ENCODE assay signal across 30 cellular contexts in genomic region chr12:7339675-7340074, GRCh38. TPM values are rescaled to one million over a fixed set of nuclear protein-coding genes. Genes with fewer than 3 reads are reported as not detected.
"Had no signal": no experiment of that assay in that cellular context is flagged by ENCODE, and none has a peak within 500 bp of the region (broad histone marks: within the 10 kb centered on the region; RNA-seq: fewer than 3 reads in every experiment).

No MANE protein-coding gene starts in this region.

- H3K4me3 Mint-ChIP-seq: activated naive CD4-positive, alpha-beta T cell treated with anti-CD3 and anti-CD28 coated beads, Interleukin-2, amount 10 ng/mL, durations not matched to agents 7 days and 5 days; activated naive CD8-positive, alpha-beta T cell treated with anti-CD3 and anti-CD28 coated beads, Interleukin-2, amount 50 U/mL, for 24 hours; activated T-cell treated with anti-CD3 and anti-CD28 coated beads, Interleukin-2, amount 50 U/mL, for 24 hours; brain; IgD-negative memory B cell had no signal

- H3K27me3 ChIP-seq: MG63, Peyer's patch, SJSA1 had no signal

- H3K27me3 Mint-ChIP-seq: activated naive CD4-positive, alpha-beta T cell treated with anti-CD3 and anti-CD28 coated beads, Interleukin-2, amount 10 ng/mL, durations not matched to agents 7 days and 5 days; activated T-cell treated with anti-CD3 and anti-CD28 coated beads, Interleukin-2, amount 50 U/mL, for 24 hours had no signal

- H3K36me3 ChIP-seq: MG63, Peyer's patch, SJSA1 had no signal

- H3K4me1 ChIP-seq: Peyer's patch, SJSA1 had no signal

- H3K27ac Mint-ChIP-seq: activated naive CD4-positive, alpha-beta T cell treated with anti-CD3 and anti-CD28 coated beads, Interleukin-2, amount 10 ng/mL, durations not matched to agents 7 days and 5 days; activated naive CD8-positive, alpha-beta T cell treated with anti-CD3 and anti-CD28 coated beads, Interleukin-2, amount 50 U/mL, for 24 hours; activated T-cell treated with anti-CD3 and anti-CD28 coated beads, Interleukin-2, amount 50 U/mL, for 24 hours; brain; IgD-negative memory B cell had no signal

- DNase-seq: activated CD4-positive, alpha-beta T cell treated with anti-CD3 and anti-CD28 coated beads for 48 hours; activated CD4-positive, alpha-beta T cell treated with anti-CD3 and anti-CD28 coated beads, Interleukin-2, amount 50 U/mL, for 4 hours; activated CD8-positive, alpha-beta memory T cell treated with anti-CD3 and anti-CD28 coated beads, Interleukin-2, amount 50 U/mL, for 4 hours; activated gamma-delta T cell; activated naive CD4-positive, alpha-beta T cell treated with anti-CD3 and anti-CD28 coated beads, Interleukin-2, amount 10 ng/mL, durations not matched to agents 7 days and 5 days; activated naive CD8-positive, alpha-beta T cell treated with anti-CD3 and anti-CD28 coated beads, Interleukin-2, amount 50 U/mL, for 24 hours; activated T-cell treated with anti-CD3 and anti-CD28 coated beads, Interleukin-2, amount 50 U/mL, for 24 hours; amniotic stem cell; cerebellar nuclear complex; MG63; MV-4-11; NCI-H1092 treated with DMSO at 0.1 percent for 48 hours; NCI-H1417 treated with DMSO at 0.1 percent for 48 hours; NCI-H1694; NCI-H2029; NCI-H510A treated with DMSO at 0.1 percent for 48 hours; NCI-H69; NK-92 treated with Interleukin-12 subunit alpha and Interleukin-12 subunit beta, amount 100 ng/mL, for 24 hours; Peyer's patch; SHP77; SW 1271 had no signal

- ATAC-seq: activated CD4-positive, CD25-positive, alpha-beta regulatory T cell treated with anti-CD3 and anti-CD28 coated beads, Interleukin-2, amount 50 U/mL, for 24 hours; activated naive CD8-positive, alpha-beta T cell treated with anti-CD3 and anti-CD28 coated beads, Interleukin-2, amount 50 U/mL, for 24 hours; SK-N-SH treated with all-trans-retinoic acid at 6 μM for 48 hours had no signal

- H3K27ac ChIP-seq: KMS-11, Peyer's patch, SJSA1 had no signal

- H3K4me1 Mint-ChIP-seq: brain, IgD-negative memory B cell had no signal

- H3K9me3 ChIP-seq: MG63, Peyer's patch, SJSA1 had no signal

- H3K4me3 ChIP-seq: MG63, Peyer's patch, SJSA1 had no signal

- H3K36me3 Mint-ChIP-seq: brain had no signal

RNA-seq across cellular contexts. Expression of gene ACSM4, which starts 35.8 kb away (rescaled TPM):
- total RNA-seq: activated CD8-positive, alpha-beta memory T cell treated with anti-CD3 and anti-CD28 coated beads for 36 hours; astrocyte; Peyer's patch; SJSA1; T-helper 1 cell treated with Interleukin-12 subunit alpha and Interleukin-12 subunit beta and Interleukin-4 antibody, amounts not matched to agents 30 ng/mL and 1 ng/mL, for 36 hours had no signal
- polyA plus RNA-seq: IgD-negative memory B cell had no signal
